ENCODE assay signal across 29 cellular contexts in genomic region chr10:11068861-11069633, GRCh38. TPM values are rescaled to one million over a fixed set of nuclear protein-coding genes. Genes with fewer than 3 reads are reported as not detected.
"Had no signal": no experiment of that assay in that cellular context is flagged by ENCODE, and none has a peak within 500 bp of the region (broad histone marks: within the 10 kb centered on the region; RNA-seq: fewer than 3 reads in every experiment).

No MANE protein-coding gene starts in this region.

- H3K36me3 ChIP-seq: brain microvascular endothelial cell, Peyer's patch had no signal

- H3K27ac Mint-ChIP-seq: activated B cell treated with CpG ODN at 0.5 μM for 24 hours; activated CD4-positive, alpha-beta memory T cell treated with anti-CD3 and anti-CD28 coated beads, Interleukin-2, amount 10 ng/mL, durations not matched to agents 7 days and 5 days; activated CD8-positive, alpha-beta memory T cell treated with anti-CD3 and anti-CD28 coated beads, Interleukin-2, amount 10 ng/mL, durations not matched to agents 7 days and 5 days; activated naive CD8-positive, alpha-beta T cell treated with anti-CD3 and anti-CD28 coated beads for 36 hours had no signal

- H3K27me3 ChIP-seq: brain microvascular endothelial cell, Peyer's patch had no signal

- H3K36me3 Mint-ChIP-seq: activated CD8-positive, alpha-beta memory T cell treated with anti-CD3 and anti-CD28 coated beads, Interleukin-2, amount 10 ng/mL, durations not matched to agents 7 days and 5 days; activated naive CD8-positive, alpha-beta T cell treated with anti-CD3 and anti-CD28 coated beads for 36 hours had no signal

- H3K27me3 Mint-ChIP-seq: activated B cell treated with CpG ODN at 0.5 μM for 24 hours had no signal

- H3K4me3 ChIP-seq: Peyer's patch had no signal

- H3K9me3 Mint-ChIP-seq: activated B cell treated with CpG ODN at 0.5 μM for 24 hours; activated CD4-positive, alpha-beta memory T cell treated with anti-CD3 and anti-CD28 coated beads, Interleukin-2, amount 10 ng/mL, durations not matched to agents 7 days and 5 days; activated naive CD8-positive, alpha-beta T cell treated with anti-CD3 and anti-CD28 coated beads for 36 hours had no signal

- H3K9me3 ChIP-seq: Peyer's patch had no signal

- H3K4me1 ChIP-seq: Peyer's patch had no signal

- H3K27ac ChIP-seq: brain microvascular endothelial cell, Peyer's patch, RWPE1, VCaP had no signal

- H3K4me3 Mint-ChIP-seq: activated B cell treated with CpG ODN at 0.5 μM for 24 hours; activated CD4-positive, alpha-beta memory T cell treated with anti-CD3 and anti-CD28 coated beads, Interleukin-2, amount 10 ng/mL, durations not matched to agents 7 days and 5 days; activated CD8-positive, alpha-beta memory T cell treated with anti-CD3 and anti-CD28 coated beads, Interleukin-2, amount 10 ng/mL, durations not matched to agents 7 days and 5 days; activated naive CD8-positive, alpha-beta T cell treated with anti-CD3 and anti-CD28 coated beads for 36 hours had no signal

- DNase-seq: activated B cell treated with CpG ODN at 0.5 μM for 24 hours; activated CD4-positive, alpha-beta memory T cell treated with anti-CD3 and anti-CD28 coated beads, Interleukin-2, amount 10 ng/mL, durations not matched to agents 7 days and 5 days; activated CD4-positive, alpha-beta T cell treated with anti-CD3 and anti-CD28 coated beads for 4 hours; activated CD4-positive, CD25-positive, alpha-beta regulatory T cell treated with anti-CD3 and anti-CD28 coated beads, Interleukin-2, amount 50 U/mL, for 72 hours; activated CD8-positive, alpha-beta memory T cell treated with anti-CD3 and anti-CD28 coated beads for 24 hours; activated CD8-positive, alpha-beta memory T cell treated with anti-CD3 and anti-CD28 coated beads, Interleukin-2, amount 10 ng/mL, durations not matched to agents 7 days and 5 days; activated CD8-positive, alpha-beta memory T cell treated with anti-CD3 and anti-CD28 coated beads, Interleukin-2, amount 50 U/mL, for 48 hours; activated effector memory CD4-positive, alpha-beta T cell treated with Interleukin-2 at 50 U/mL for 16 hours; activated naive CD4-positive, alpha-beta T cell treated with anti-CD3 and anti-CD28 coated beads, Interleukin-2, amount 50 U/mL, for 16 hours; activated naive CD8-positive, alpha-beta T cell treated with anti-CD3 and anti-CD28 coated beads for 36 hours; activated T-cell treated with anti-CD3 and anti-CD28 coated beads, Interleukin-2, amount 50 U/mL, for 48 hours; amniotic stem cell; aorta; brain microvascular endothelial cell; NCI-H1105; NCI-H1417 treated with DMSO at 0.1 percent for 48 hours; NCI-H187 treated with DMSO at 0.1 percent for 48 hours; NCI-H2081 treated with DMSO at 0.1 percent for 48 hours; NCI-H345; NCI-H524 treated with DMSO at 0.1 percent for 48 hours; NK-92 treated with Interleukin-12 subunit alpha and Interleukin-12 subunit beta, amount 100 ng/mL, for 24 hours; PC-3; Peyer's patch; SIG-M5; T-helper 1 cell; T-helper 2 cell; T-helper 9 cell had no signal

- H3K4me1 Mint-ChIP-seq: activated B cell treated with CpG ODN at 0.5 μM for 24 hours; activated CD4-positive, alpha-beta memory T cell treated with anti-CD3 and anti-CD28 coated beads, Interleukin-2, amount 10 ng/mL, durations not matched to agents 7 days and 5 days; activated CD8-positive, alpha-beta memory T cell treated with anti-CD3 and anti-CD28 coated beads, Interleukin-2, amount 10 ng/mL, durations not matched to agents 7 days and 5 days; activated naive CD8-positive, alpha-beta T cell treated with anti-CD3 and anti-CD28 coated beads for 36 hours had no signal

RNA-seq across cellular contexts. Expression of gene CELF2, which starts 51.4 kb away (rescaled TPM):
- total RNA-seq: PC-3 had no signal
